18 cellular contexts compared by ENCODE assay signal in genomic region chr3:174859756-174860155, GRCh38. TPM values are rescaled to one million over a fixed set of nuclear protein-coding genes. Genes with fewer than 3 reads are reported as not detected.
DNase-seq lines count a peak whose midpoint lies in the region; ATAC-seq and TF ChIP-seq lines count a peak whose summit lies in the region.
"Had no signal": no experiment of that assay in that cellular context is flagged by ENCODE, and none has a peak within 500 bp of the region (broad histone marks: within the 10 kb centered on the region; RNA-seq: fewer than 3 reads in every experiment).

No MANE protein-coding gene starts in this region.

- H3K9ac ChIP-seq in smooth muscle cell (ENCODE audit: low read depth): no peak overlapping the region

- peaks cover 4% of the 10 kb centered on the region for H3K27me3 Mint-ChIP-seq in nephron progenitor cell (ENCODE audit: low read depth, poor library complexity)
- H3K27me3 Mint-ChIP-seq: activated naive CD8-positive, alpha-beta T cell treated with anti-CD3 and anti-CD28 coated beads for 36 hours; CD4-positive, CD25-positive, alpha-beta regulatory T cell; effector memory CD8-positive, alpha-beta T cell; T-helper 17 cell had no signal

- no peak overlapping the region for H3K27ac ChIP-seq in smooth muscle cell (ENCODE audit: low read depth)
- H3K27ac ChIP-seq: cardiac muscle cell, testis had no signal

- 60% methylated on average over 3 of the region's 3 CpGs for WGBS in smooth muscle cell (ENCODE audit: low lambda C conversion rate)

- TF ChIP-seq EP300 in Ishikawa (IDR thresholded peaks at IDR 0.05; ENCODE audit: borderline replicate concordance): no peak

- H2AFZ ChIP-seq in smooth muscle cell (ENCODE audit: low read depth): no peak overlapping the region

- no peak overlapping the region for H3K4me2 ChIP-seq in smooth muscle cell

- no peak overlapping the region for H3K27ac Mint-ChIP-seq in nephron progenitor cell
- H3K27ac Mint-ChIP-seq: activated naive CD8-positive, alpha-beta T cell treated with anti-CD3 and anti-CD28 coated beads for 36 hours; CD4-positive, CD25-positive, alpha-beta regulatory T cell; effector memory CD8-positive, alpha-beta T cell; T-helper 17 cell had no signal

- H4K20me1 ChIP-seq in smooth muscle cell (ENCODE audit: low read depth): no peaks in the 10 kb centered on the region

- no peaks in the 10 kb centered on the region for H3K9me3 Mint-ChIP-seq in nephron progenitor cell
- H3K9me3 Mint-ChIP-seq: activated naive CD8-positive, alpha-beta T cell treated with anti-CD3 and anti-CD28 coated beads for 36 hours had no signal

- H3K4me1 ChIP-seq in smooth muscle cell (ENCODE audit: low read depth): peaks cover 2% of the 10 kb centered on the region
- H3K4me1 ChIP-seq: testis had no signal

- no peak for TF ChIP-seq CTCF in smooth muscle cell (IDR thresholded peaks at IDR 0.05; ENCODE audit: borderline replicate concordance, insufficient read depth, poor library complexity, severe bottlenecking)
- no peak for TF ChIP-seq CTCF in nephron progenitor cell (IDR thresholded peaks at IDR 0.05)

- H3K79me2 ChIP-seq in smooth muscle cell (ENCODE audit: low read depth): no peaks in the 10 kb centered on the region

- peak; percentile 87 for ATAC-seq in left lobe of liver
- ATAC-seq: effector memory CD8-positive, alpha-beta T cell; T-helper 17 cell had no signal

- no peak for TF ChIP-seq RAD21 in Ishikawa (IDR thresholded peaks at IDR 0.05; ENCODE audit: low read depth)

- no peaks in the 10 kb centered on the region for H3K36me3 ChIP-seq in smooth muscle cell (ENCODE audit: low read depth)
- H3K36me3 ChIP-seq: cardiac muscle cell had no signal

- no peaks in the 10 kb centered on the region for H3K36me3 Mint-ChIP-seq in nephron progenitor cell (ENCODE audit: low read depth)
- H3K36me3 Mint-ChIP-seq: activated naive CD8-positive, alpha-beta T cell treated with anti-CD3 and anti-CD28 coated beads for 36 hours; CD4-positive, CD25-positive, alpha-beta regulatory T cell had no signal

- H3F3A ChIP-seq in smooth muscle cell (ENCODE audit: low read depth): no peaks in the 10 kb centered on the region

- peak overlapping the region; percentile 11 for H3K4me3 ChIP-seq in smooth muscle cell
- H3K4me3 ChIP-seq: cardiac muscle cell, testis had no signal

- H3K9me3 ChIP-seq in smooth muscle cell (replicated peaks; ENCODE audit: low read depth): no peaks in the 10 kb centered on the region
- H3K9me3 ChIP-seq: testis had no signal

- no peak overlapping the region for H3K4me3 Mint-ChIP-seq in nephron progenitor cell
- H3K4me3 Mint-ChIP-seq: activated naive CD8-positive, alpha-beta T cell treated with anti-CD3 and anti-CD28 coated beads for 36 hours; CD4-positive, CD25-positive, alpha-beta regulatory T cell; effector memory CD8-positive, alpha-beta T cell; T-helper 17 cell had no signal

- no peaks in the 10 kb centered on the region for H3K4me1 Mint-ChIP-seq in nephron progenitor cell
- H3K4me1 Mint-ChIP-seq: activated naive CD8-positive, alpha-beta T cell treated with anti-CD3 and anti-CD28 coated beads for 36 hours; CD4-positive, CD25-positive, alpha-beta regulatory T cell; T-helper 17 cell had no signal

- peak; percentile 84 for DNase-seq in NCI-H748 (lab: John Stamatoyannopoulos, UW; ENCODE audit: unreplicated experiment)
- no peak for DNase-seq in left lobe of liver (ENCODE audit: low spot score)
- no peak for DNase-seq in smooth muscle cell (lab: John Stamatoyannopoulos, UW; ENCODE audit: unreplicated experiment)
- no peak for DNase-seq in islet precursor cell
- DNase-seq in iPS-NIHi11 (ENCODE audit: low spot score): no peak
- no peak for DNase-seq in nephron progenitor cell
- DNase-seq: activated CD4-positive, alpha-beta T cell treated with anti-CD3 and anti-CD28 coated beads for 1 hour; activated naive CD8-positive, alpha-beta T cell treated with anti-CD3 and anti-CD28 coated beads for 36 hours; activated T-cell treated with anti-CD3 and anti-CD28 coated beads for 4 hours; CD4-positive, CD25-positive, alpha-beta regulatory T cell; effector memory CD8-positive, alpha-beta T cell; midbrain; NCI-H82; posterior cingulate gyrus; T-helper 17 cell; testis had no signal

- no peaks in the 10 kb centered on the region for H3K27me3 ChIP-seq in smooth muscle cell (ENCODE audit: low read depth)
- H3K27me3 ChIP-seq: cardiac muscle cell, testis had no signal

TF ChIP-seq in Ishikawa, 13 proteins besides CTCF, POLR2A, EP300 and RAD21:
- TF ChIP-seq MAX (IDR thresholded peaks at IDR 0.05) (no peak), TEAD4 (IDR thresholded peaks at IDR 0.05) (no peak), YY1 (IDR thresholded peaks at IDR 0.05; ENCODE audit: low read depth) (no peak), NFIC (IDR thresholded peaks at IDR 0.05) (peak; percentile 42; the same call in 1 of the 2 replicates), CEBPB (IDR thresholded peaks at IDR 0.05) (peak; percentile 95), CREB1 (IDR thresholded peaks at IDR 0.05; ENCODE audit: low read depth) (no peak), EGR1 (IDR thresholded peaks at IDR 0.05) (no peak)
TF ChIP-seq in Ishikawa: peak in this region for 2.

RNA-seq across cellular contexts. Expression of gene NAALADL2, which starts 0.6 kb away (rescaled TPM):
- total RNA-seq in left lobe of liver (4.2 TPM), smooth muscle cell (13.8 and 14.6 TPM in 2 replicates)
- 2.5 and 4.8 TPM in 2 replicates for polyA plus RNA-seq in smooth muscle cell
- total RNA-seq: CD4-positive, CD25-positive, alpha-beta regulatory T cell; T-helper 17 cell had no signal
- polyA plus RNA-seq: CD4-positive, CD25-positive, alpha-beta regulatory T cell had no signal
